Comparison of ENCODE assay signal across 1 cellular context in genomic region chr17:46163316-46163715, GRCh38.
TF ChIP-seq lines count a peak whose summit lies in the region.

No MANE protein-coding gene starts in this region.

TF ChIP-seq in GM23338, 12 proteins besides CTCF, POLR2A, EP300 and RAD21 (continued from another document):
- TF ChIP-seq ZNF462 (CRISPR knock-in tag; IDR thresholded peaks at IDR 0.05) (no peak), REST (IDR thresholded peaks at IDR 0.05; ENCODE audit: unreplicated experiment) (no peak), POLR2AphosphoS5 (IDR thresholded peaks at IDR 0.05; ENCODE audit: low read depth) (no peak), CREB1 (CRISPR knock-in tag; IDR thresholded peaks at IDR 0.05; ENCODE audit: low read depth) (no peak), EZH2phosphoT487 (IDR thresholded peaks at IDR 0.05; ENCODE audit: unreplicated experiment) (no peak), NANOG (IDR thresholded peaks at IDR 0.05; ENCODE audit: borderline replicate concordance) (no peak)
